16 cellular contexts compared by ENCODE assay signal in the genomic region with DNA sequence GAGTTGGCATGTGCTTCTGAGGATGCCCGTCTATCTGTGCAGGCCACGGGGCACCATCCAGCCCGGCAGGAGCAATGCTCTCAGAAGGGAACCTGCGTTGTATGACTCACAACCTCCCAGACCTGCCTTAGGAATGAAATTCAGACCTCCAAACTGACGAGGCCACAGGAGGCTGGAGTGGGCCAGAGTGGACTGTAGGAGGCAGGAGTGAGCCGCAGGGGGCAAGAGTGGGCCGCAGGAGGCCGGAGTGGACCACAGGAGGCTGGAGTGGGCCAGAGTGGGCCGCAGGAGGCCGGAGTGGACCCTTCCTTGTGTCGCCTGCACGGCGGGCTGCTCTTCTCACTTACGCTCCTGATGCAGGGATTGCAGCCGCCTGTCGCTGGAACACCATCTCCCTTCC.
DNase-seq lines count a peak whose midpoint lies in the region; ATAC-seq and TF ChIP-seq lines count a peak whose summit lies in the region.
"Had no signal": no experiment of that assay in that cellular context is flagged by ENCODE, and none has a peak within 500 bp of the region (broad histone marks: within the 10 kb centered on the region; RNA-seq: fewer than 3 reads in every experiment).

No MANE protein-coding gene starts in this region.

- peaks cover 42% of the 10 kb centered on the region for H3K4me1 Mint-ChIP-seq in stimulated activated naive CD8-positive, alpha-beta T cell treated with anti-CD3 and anti-CD28 coated beads, Interleukin-15, amount 100 ng/mL, for 72 hours

- in situ Hi-C loops in ACHN (cut with HindIII; ENCODE audit: low pct_ligation_motif_present, low pct_unique_long_range_greater_than_20kb, low sequenced_read_pairs), result no loop called here

- DNase-seq in ACHN, result peak; percentile 44
- DNase-seq in GM10266 (ENCODE audit: extremely low spot score), result no peak
- DNase-seq in NB4 (ENCODE audit: low read depth), result peak; percentile 56
- DNase-seq in choroid plexus epithelial cell (ENCODE audit: low read depth), result peak; percentile 28
- no peak for DNase-seq in stimulated activated naive CD8-positive, alpha-beta T cell treated with anti-CD3 and anti-CD28 coated beads, Interleukin-15, amount 100 ng/mL, for 72 hours
- DNase-seq: activated B cell treated with CpG ODN at 0.5 μM for 24 hours; activated naive CD4-positive, alpha-beta T cell treated with anti-CD3 and anti-CD28 coated beads for 36 hours; AML-193; Karpas-422; NCI-H2029; NCI-H748 treated with DMSO at 0.1 percent for 48 hours had no signal

- H3K4me3 Mint-ChIP-seq in stimulated activated naive CD8-positive, alpha-beta T cell treated with anti-CD3 and anti-CD28 coated beads, Interleukin-15, amount 100 ng/mL, for 72 hours, result no peak overlapping the region
- H3K4me3 Mint-ChIP-seq: activated B cell treated with CpG ODN at 0.5 μM for 24 hours; activated naive CD4-positive, alpha-beta T cell treated with anti-CD3 and anti-CD28 coated beads for 36 hours had no signal

- H3K4me3 ChIP-seq in NB4 (ENCODE audit: low read depth, low read length) (no peak overlapping the region), choroid plexus epithelial cell (ENCODE audit: low read depth, low read length) (no peak overlapping the region)
- H3K4me3 ChIP-seq: HAP-1, tibial nerve had no signal

- H3K27ac Mint-ChIP-seq in stimulated activated naive CD8-positive, alpha-beta T cell treated with anti-CD3 and anti-CD28 coated beads, Interleukin-15, amount 100 ng/mL, for 72 hours, result no peak overlapping the region
- H3K27ac Mint-ChIP-seq: activated B cell treated with CpG ODN at 0.5 μM for 24 hours; activated naive CD4-positive, alpha-beta T cell treated with anti-CD3 and anti-CD28 coated beads for 36 hours had no signal

- ATAC-seq in stimulated activated naive CD8-positive, alpha-beta T cell treated with anti-CD3 and anti-CD28 coated beads, Interleukin-15, amount 100 ng/mL, for 72 hours, result no peak
- no peak for ATAC-seq in GM18517 (IDR thresholded peaks at IDR 0.05; ENCODE audit: unreplicated experiment)
- no peak for ATAC-seq in GM21515 (IDR thresholded peaks at IDR 0.05; ENCODE audit: unreplicated experiment)
- ATAC-seq in GM19452 (IDR thresholded peaks at IDR 0.05; ENCODE audit: unreplicated experiment), result no peak

- H3K9me3 Mint-ChIP-seq in stimulated activated naive CD8-positive, alpha-beta T cell treated with anti-CD3 and anti-CD28 coated beads, Interleukin-15, amount 100 ng/mL, for 72 hours, result no peaks in the 10 kb centered on the region
- H3K9me3 Mint-ChIP-seq: activated B cell treated with CpG ODN at 0.5 μM for 24 hours; activated naive CD4-positive, alpha-beta T cell treated with anti-CD3 and anti-CD28 coated beads for 36 hours had no signal

- peak; percentile 5 for TF ChIP-seq CTCF in GM10266 (IDR thresholded peaks at IDR 0.05; ENCODE audit: control insufficient read depth, insufficient read depth, low read depth, missing control alignments)
- peak; percentile 47 for TF ChIP-seq CTCF in NB4 (IDR thresholded peaks at IDR 0.05; ENCODE audit: low read depth, low read length)
- TF ChIP-seq CTCF in choroid plexus epithelial cell (conservative IDR thresholded peaks at IDR 0.05; ENCODE audit: low read depth, low read length), result peak; percentile 48

- H3K27me3 Mint-ChIP-seq in stimulated activated naive CD8-positive, alpha-beta T cell treated with anti-CD3 and anti-CD28 coated beads, Interleukin-15, amount 100 ng/mL, for 72 hours, result no peaks in the 10 kb centered on the region
- H3K27me3 Mint-ChIP-seq: activated B cell treated with CpG ODN at 0.5 μM for 24 hours had no signal

- TF ChIP-seq POLR2A in NB4 (IDR thresholded peaks at IDR 0.05; ENCODE audit: extremely low read depth, insufficient read length), result no peak

Comparison
In these comparisons a context has a peak if more than half of its experiments do, and no peak if none do; other contexts are left out.
1. DNase-seq: peak in ACHN (single experiment), NB4 (single experiment) and choroid plexus epithelial cell (single experiment); none in GM10266 (single experiment) and stimulated activated naive CD8-positive, alpha-beta T cell treated with anti-CD3 and anti-CD28 coated beads, Interleukin-15, amount 100 ng/mL, for 72 hours (0 of 2).
2. Peak in every context shown above with its lines, with median percentiles within 50 percentile points of each other: CTCF ChIP-seq.